In genomic region chr12:124543591-124544310, GRCh38 we compare ENCODE assay signal across 9 cellular contexts. TPM values are rescaled to one million over a fixed set of nuclear protein-coding genes. Genes with fewer than 3 reads are reported as not detected.
DNase-seq lines count a peak whose midpoint lies in the region; ATAC-seq and TF ChIP-seq lines count a peak whose summit lies in the region.
"Had no signal": no experiment of that assay in that cellular context is flagged by ENCODE, and none has a peak within 500 bp of the region (broad histone marks: within the 10 kb centered on the region; RNA-seq: fewer than 3 reads in every experiment).

No MANE protein-coding gene starts in this region.

- H3K9ac ChIP-seq in SK-N-SH = no peak overlapping the region

- H3K27ac ChIP-seq in SK-N-SH (ENCODE audit: low read depth in 2 of 2, low read length in 1 of 2) (peak overlapping the region; percentile 32 to 98; a peak in 2 of 4 replicates), aorta (ENCODE audit: low read depth in 1 of 2, low read length in 2 of 2) (no peak overlapping the region)
- H3K27ac ChIP-seq: gastrocnemius medialis had no signal

- DNase-seq in Right ventricle myocardium superior = no peak
- no peak for DNase-seq in Right ventricle myocardium inferior (ENCODE audit: missing footprints)
- peak; percentile 67 for DNase-seq in SK-N-SH
- peak; percentile 89 for DNase-seq in kidney glomerular epithelial cell (lab: John Stamatoyannopoulos, UW)
- no peak for DNase-seq in aorta
- no peak for DNase-seq in CD1c-positive myeloid dendritic cell (ENCODE audit: extremely low spot score)
- DNase-seq in activated T-cell treated with anti-CD3 and anti-CD28 coated beads, Interleukin-2, amount 50 U/mL, for 1 hour = no peak
- no peak for DNase-seq in NCI-H526 treated with DMSO at 0.1 percent for 48 hours (lab: John Stamatoyannopoulos, UW)
- DNase-seq: gastrocnemius medialis had no signal

- intact Hi-C loops in Right ventricle myocardium superior (cut with DNase I) = no loop called here
- intact Hi-C loops in Right ventricle myocardium inferior (cut with DNase I) = no loop called here
- intact Hi-C loops in aorta (cut with DNase I) = no loop called here

- 46% methylated on average over 16 of the region's 36 CpGs for WGBS in SK-N-SH (ENCODE audit: low lambda C conversion rate)
- 75 to 77% methylated on average over 36 of the region's 36 CpGs for WGBS in aorta, 2 donors

- H3K27me3 ChIP-seq in SK-N-SH (ENCODE audit: insufficient read depth) (no peaks in the 10 kb centered on the region), aorta (ENCODE audit: control insufficient read depth in 1 of 2, insufficient read depth in 2 of 2, low read length in 1 of 2) (no peaks in the 10 kb centered on the region)
- H3K27me3 ChIP-seq: gastrocnemius medialis had no signal

- H3K9me3 ChIP-seq in SK-N-SH (no peaks in the 10 kb centered on the region), aorta (ENCODE audit: control insufficient read depth, low read length) (no peaks in the 10 kb centered on the region)
- H3K9me3 ChIP-seq: gastrocnemius medialis had no signal

- POLR2A ChIA-PET in SK-N-SH (lab: Yijun Ruan, JAX) = interaction anchor here (0.7 to 1.3 kb wide), 6 partner anchors 24 to 211 kb away, joined by 3 to 4 read pairs (median 3); partner anchors contain the start of gene NCOR2

- peak; percentile 2 for ATAC-seq in Right ventricle myocardium superior (ENCODE audit: poor library complexity)
- ATAC-seq in Right ventricle myocardium inferior = no peak
- ATAC-seq in aorta (ENCODE audit: low FRiP score) = peak; percentile 8

- no peak for TF ChIP-seq EP300 in SK-N-SH (IDR thresholded peaks at IDR 0.05; ENCODE audit: borderline replicate concordance in 1 of 2, low read depth in 1 of 2, low read length in 1 of 2)

- peaks cover 27 to 69% of the 10 kb centered on the region in 2 experiments; a peak in 3 of 4 replicates for H3K4me1 ChIP-seq in SK-N-SH (ENCODE audit: control insufficient read depth in 1 of 2, insufficient read depth in 2 of 2, low read depth in 1 of 2, low read length in 1 of 2)
- H3K4me1 ChIP-seq in aorta (ENCODE audit: control insufficient read depth in 1 of 2, insufficient read depth in 2 of 2, low read length in 2 of 2) = no peaks in the 10 kb centered on the region

- H3K36me3 ChIP-seq in SK-N-SH (replicated peaks in 1 of 2; ENCODE audit: control insufficient read depth in 1 of 2, insufficient read depth in 2 of 2, low read length in 1 of 2) (no peaks in the 10 kb centered on the region), aorta (ENCODE audit: control insufficient read depth in 1 of 2, insufficient read depth in 2 of 2, low read length in 1 of 2) (no peaks in the 10 kb centered on the region)
- H3K36me3 ChIP-seq: gastrocnemius medialis had no signal

- H4K20me1 ChIP-seq in SK-N-SH (ENCODE audit: insufficient read depth) = peaks cover 80% of the 10 kb centered on the region

- H3K9me2 ChIP-seq in SK-N-SH = no peaks in the 10 kb centered on the region

- CTCF ChIA-PET in SK-N-SH (lab: Yijun Ruan, JAX) = interaction anchor here (0.7 to 1.2 kb wide), 4 partner anchors 112 to 362 kb away, joined by 3 to 4 read pairs (median 4); no protein-coding TSS in a partner anchor

- H3K4me3 ChIP-seq in SK-N-SH (ENCODE audit: low read depth in 2 of 2, low read length in 1 of 2) (no peak overlapping the region; a peak in 1 of 4 replicates), aorta (ENCODE audit: low read length in 2 of 2) (no peak overlapping the region)

- no peak overlapping the region for H2AFZ ChIP-seq in SK-N-SH (ENCODE audit: low read depth)

- peaks cover 7% of the 10 kb centered on the region for H3F3A ChIP-seq in SK-N-SH (replicated peaks; ENCODE audit: insufficient read depth)

- peaks cover 82% of the 10 kb centered on the region for H3K79me2 ChIP-seq in SK-N-SH (ENCODE audit: insufficient read depth)

- H3K4me2 ChIP-seq in SK-N-SH = peak overlapping the region; percentile 47; the same call in 1 of the 2 replicates

- TF ChIP-seq RAD21 in SK-N-SH (IDR thresholded peaks at IDR 0.05; ENCODE audit: low read length) = no peak

- no peak for TF ChIP-seq CTCF in SK-N-SH (IDR thresholded peaks at IDR 0.05)

TF ChIP-seq in SK-N-SH, 30 proteins besides CTCF, POLR2A, EP300 and RAD21:
- TF ChIP-seq PBX3 (IDR thresholded peaks at IDR 0.05) (no peak), MXI1 (IDR thresholded peaks at IDR 0.05; ENCODE audit: low read depth, low read length) (peak; percentile 6; the same call in 1 of the 2 replicates), TCF12 (IDR thresholded peaks at IDR 0.05) (no peak), NFIC (IDR thresholded peaks at IDR 0.05; ENCODE audit: borderline replicate concordance) (0 out of 2 replicates have a peak, but pooled peaks have one; percentile 18)

RNA-seq across cellular contexts. Expression of gene NCOR2, which starts 23.7 kb away (rescaled TPM):
- total RNA-seq in Right ventricle myocardium superior (133 TPM), Right ventricle myocardium inferior (134 TPM), aorta (100 to 1,000 TPM; 201 to 248 TPM)
- polyA plus RNA-seq in SK-N-SH (2012; rRNA removed) (9.1 and 19.0 TPM in 2 replicates), aorta (10 to 100 TPM; 39.1 to 48.2 TPM)
- polyA plus RNA-seq in SK-N-SH (2012; cell fraction: cytosol; rRNA removed) = 14.3 and 16.0 TPM in 2 replicates
- polyA plus RNA-seq in SK-N-SH (2012; cell fraction: nucleus; rRNA removed) = 61.3 and 99.7 TPM in 2 replicates

Comparison
In these comparisons a context has a peak if more than half of its experiments do, and no peak if none do; other contexts are left out.
1. DNase-seq: peak in SK-N-SH (single experiment) and kidney glomerular epithelial cell (single experiment); none in Right ventricle myocardium superior (single experiment), Right ventricle myocardium inferior (single experiment), aorta (0 of 2), CD1c-positive myeloid dendritic cell (single experiment), activated T-cell treated with anti-CD3 and anti-CD28 coated beads, Interleukin-2, amount 50 U/mL, for 1 hour (single experiment) and NCI-H526 treated with DMSO at 0.1 percent for 48 hours (single experiment).
2. H3K27ac ChIP-seq: peak in SK-N-SH (2 of 2); none in aorta (0 of 2).